ENCODE assay signal across 1 cellular context in the genomic region with DNA sequence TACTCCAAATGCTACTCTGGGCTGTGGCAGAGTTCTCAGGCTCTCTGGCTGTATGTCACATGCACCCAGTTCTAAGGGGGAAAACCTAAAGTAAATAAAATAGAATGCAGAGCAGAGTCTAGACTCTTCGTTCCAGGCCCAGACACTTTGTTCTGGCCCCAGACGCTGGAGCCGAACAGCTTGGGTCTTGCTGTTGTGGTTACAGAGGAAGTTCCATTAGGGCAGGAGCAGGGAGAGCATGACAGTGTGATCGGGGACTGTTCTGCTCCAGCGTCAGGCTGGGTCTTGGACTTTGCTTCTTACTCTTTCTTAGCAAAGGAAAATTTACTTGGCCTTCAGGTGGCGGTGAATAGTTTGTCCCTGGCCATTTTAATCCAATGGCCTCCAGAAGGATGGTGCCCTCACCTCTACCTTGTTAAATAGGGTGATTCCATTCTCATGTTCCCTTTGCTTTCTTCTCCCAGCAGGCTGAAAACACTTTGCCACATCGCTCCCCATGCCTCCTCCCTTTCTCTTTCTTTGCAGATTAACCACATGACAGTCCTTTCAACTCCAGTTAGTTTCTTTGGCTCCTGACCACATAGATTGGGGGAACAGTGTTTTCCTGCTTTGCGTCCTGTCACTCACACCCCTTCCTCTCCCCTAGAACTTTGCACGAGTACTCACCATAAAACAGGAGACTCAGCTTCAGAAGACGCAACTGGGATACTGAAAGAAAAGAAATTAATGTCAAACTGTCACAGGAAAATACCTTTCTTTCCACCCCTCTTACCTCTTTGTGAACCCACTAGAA.
TF ChIP-seq lines count a peak whose summit lies in the region.

No MANE protein-coding gene starts in this region.

TF ChIP-seq in GM23338, 12 proteins besides CTCF, POLR2A, EP300 and RAD21 (continued from another document):
- TF ChIP-seq ZNF462 (CRISPR knock-in tag; IDR thresholded peaks at IDR 0.05) (no peak), REST (IDR thresholded peaks at IDR 0.05; ENCODE audit: unreplicated experiment) (no peak), JUNB (IDR thresholded peaks at IDR 0.05; ENCODE audit: unreplicated experiment) (no peak), EZH2phosphoT487 (IDR thresholded peaks at IDR 0.05; ENCODE audit: unreplicated experiment) (no peak), ZNF331 (CRISPR knock-in tag; IDR thresholded peaks at IDR 0.05; ENCODE audit: low read depth) (no peak), POLR2AphosphoS5 (IDR thresholded peaks at IDR 0.05; ENCODE audit: low read depth) (no peak)
